Comparison of ENCODE assay signal across 8 cellular contexts in the genomic region with DNA sequence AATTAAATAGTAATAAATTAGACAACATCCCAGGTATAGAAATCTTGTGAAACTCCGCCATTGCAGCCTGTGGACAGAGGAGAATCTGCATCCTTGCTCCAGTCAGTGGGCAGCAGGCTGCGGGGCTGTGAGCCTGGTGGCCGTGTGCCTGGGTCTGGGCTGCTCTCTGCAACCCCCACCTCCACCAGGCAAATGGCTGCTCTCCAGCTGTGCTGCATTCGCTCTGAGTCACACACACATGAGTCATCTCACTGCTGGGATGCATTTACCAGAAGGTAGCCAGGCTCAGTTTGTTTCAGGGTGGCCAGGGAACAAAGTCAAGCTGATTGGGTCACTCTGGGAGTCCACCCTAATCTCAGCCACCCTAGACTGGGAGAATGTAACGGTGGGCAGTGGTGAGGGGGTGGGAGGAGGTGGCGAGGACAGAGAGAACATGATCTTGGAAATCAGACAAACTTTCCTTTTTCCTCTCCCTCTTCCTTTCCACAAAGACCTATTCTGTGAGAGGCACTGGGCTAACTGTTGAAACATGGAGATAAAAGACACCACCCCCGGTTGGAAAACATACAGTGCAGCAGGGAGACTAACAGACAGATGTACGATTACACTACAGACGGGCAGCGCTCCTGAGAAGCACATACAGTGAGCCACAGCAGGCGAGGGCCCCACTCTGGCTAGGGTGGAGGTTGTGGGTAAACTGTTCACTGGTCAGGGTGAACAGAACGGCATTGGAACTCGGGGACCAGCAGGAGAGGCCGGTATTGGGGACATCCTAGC. TPM values are rescaled to one million over a fixed set of nuclear protein-coding genes. Genes with fewer than 3 reads are reported as not detected.
DNase-seq lines count a peak whose midpoint lies in the region; ATAC-seq, FAIRE-seq and TF ChIP-seq lines count a peak whose summit lies in the region.

No MANE protein-coding gene starts in this region.

- peaks cover 43 to 45% of the 10 kb centered on the region in 2 experiments for H3K4me1 ChIP-seq in SK-N-SH (ENCODE audit: control insufficient read depth in 1 of 2, insufficient read depth in 2 of 2, low read depth in 1 of 2, low read length in 1 of 2)
- peaks cover 69% of the 10 kb centered on the region for H3K4me1 ChIP-seq in endothelial cell of umbilical vein (ENCODE audit: control insufficient read depth, extremely low read depth, insufficient read depth, low read length)
- H3K4me1 ChIP-seq in mesendoderm (ENCODE audit: control insufficient read depth, low read depth, low read length) = peaks cover 11% of the 10 kb centered on the region

- H2BK5ac ChIP-seq in mesendoderm (ENCODE audit: low read length) = peak overlapping the region; percentile 93

- no peaks in the 10 kb centered on the region for H3K27me3 Mint-ChIP-seq in stimulated activated naive CD8-positive, alpha-beta T cell treated with anti-CD3 and anti-CD28 coated beads, Interleukin-15, amount 100 ng/mL, for 72 hours

- peak overlapping the region; percentile 77 for H3K4me2 ChIP-seq in SK-N-SH
- peak overlapping the region; percentile 53 for H3K4me2 ChIP-seq in endothelial cell of umbilical vein (ENCODE audit: insufficient read depth, low read length)
- no peak overlapping the region for H3K4me2 ChIP-seq in mesendoderm (ENCODE audit: low read length)

- peak overlapping the region in 1 of 2 donors; percentile 56 for H3K27ac Mint-ChIP-seq in stimulated activated naive CD8-positive, alpha-beta T cell treated with anti-CD3 and anti-CD28 coated beads, Interleukin-15, amount 100 ng/mL, for 72 hours

- H3K4me1 Mint-ChIP-seq in stimulated activated naive CD8-positive, alpha-beta T cell treated with anti-CD3 and anti-CD28 coated beads, Interleukin-15, amount 100 ng/mL, for 72 hours = peaks cover 17% of the 10 kb centered on the region

- H3K9me3 ChIP-seq in SK-N-SH = no peaks in the 10 kb centered on the region
- H3K9me3 ChIP-seq in endothelial cell of umbilical vein (replicated peaks; ENCODE audit: control insufficient read depth, insufficient read depth, low read length) = no peaks in the 10 kb centered on the region

- no peaks in the 10 kb centered on the region for H3K9me3 Mint-ChIP-seq in stimulated activated naive CD8-positive, alpha-beta T cell treated with anti-CD3 and anti-CD28 coated beads, Interleukin-15, amount 100 ng/mL, for 72 hours

- POLR2A ChIA-PET in SK-N-SH (lab: Yijun Ruan, JAX) = no interaction called here
- POLR2A ChIA-PET in endothelial cell of umbilical vein (lab: Charles Lee) = interaction anchor here (1.0 kb wide), 1 partner anchor 32 kb away, joined by 3 read pairs; no protein-coding TSS in a partner anchor

- BruUV-seq in endothelial cell of umbilical vein (replicated peaks; lab: Mats Ljungman, UMichigan) = TSS peak; percentile 71

- TF ChIP-seq EP300 in SK-N-SH (IDR thresholded peaks at IDR 0.05; ENCODE audit: borderline replicate concordance in 1 of 2, low read depth in 1 of 2, low read length in 1 of 2) = peak in 1 of 2 experiments; percentile 88; a peak in 1 of 4 replicates

- peaks cover 55% of the 10 kb centered on the region for H3K79me2 ChIP-seq in SK-N-SH (ENCODE audit: insufficient read depth)
- peaks cover 44% of the 10 kb centered on the region for H3K79me2 ChIP-seq in endothelial cell of umbilical vein (ENCODE audit: control insufficient read depth, insufficient read depth, low read length)
- no peaks in the 10 kb centered on the region for H3K79me2 ChIP-seq in mesendoderm (ENCODE audit: control insufficient read depth, insufficient read depth, low read length)

- H3K9me2 ChIP-seq in SK-N-SH = no peaks in the 10 kb centered on the region

- peak overlapping the region; percentile 68 for H4K5ac ChIP-seq in mesendoderm (ENCODE audit: low read length)

- intact Hi-C loops in endothelial cell of umbilical vein (cut with micrococcal nuclease) = loop anchor here (10.0 kb wide), 1 partner anchor 477 kb away; a partner anchor contains a TSS

- peak overlapping the region; percentile 42 for H3K18ac ChIP-seq in mesendoderm (ENCODE audit: low read length)

- peaks cover 36% of the 10 kb centered on the region for H3F3A ChIP-seq in SK-N-SH (replicated peaks; ENCODE audit: insufficient read depth)

- peak overlapping the region; percentile 58 for H2AK5ac ChIP-seq in mesendoderm (ENCODE audit: low read length)

- peak; percentile 27 for TF ChIP-seq POLR2A in endothelial cell of umbilical vein (IDR thresholded peaks at IDR 0.05; ENCODE audit: low read depth, low read length)

- H3K9me1 ChIP-seq in endothelial cell of umbilical vein (replicated peaks; ENCODE audit: control insufficient read depth, extremely low read depth, insufficient read depth, low read length) = no peaks in the 10 kb centered on the region

- 4% methylated on average over 14 of the region's 14 CpGs for WGBS in SK-N-SH (ENCODE audit: low lambda C conversion rate)
- WGBS in mesendoderm (ENCODE audit: extremely low coverage, insufficient coverage, low lambda C conversion rate) = no CpG with 5 or more reads among the region's 14 CpGs

- peak overlapping the region; percentile 2 for H3K4me3 ChIP-seq in AG10803 (ENCODE audit: low read length)
- H3K4me3 ChIP-seq in SK-N-SH (ENCODE audit: low read depth in 2 of 2, low read length in 1 of 2) = peak overlapping the region in 1 of 2 experiments; percentile 35; a peak in 1 of 4 replicates
- H3K4me3 ChIP-seq in endothelial cell of umbilical vein (replicated peaks in 1 of 3; ENCODE audit: insufficient read depth in 1 of 3, low read depth in 1 of 3, low read length in 3 of 3) = no peak overlapping the region
- H3K4me3 ChIP-seq in mesendoderm (ENCODE audit: low read length) = no peak overlapping the region

- peak; percentile 93 for FAIRE-seq in endothelial cell of umbilical vein (lab: Jason Lieb, UNC)

- dilution Hi-C loops in endothelial cell of umbilical vein (cut with MboI; ENCODE audit: extremely low pct_ligation_motif_present, low sequenced_read_pairs) = no loop called here

- H3K23ac ChIP-seq in mesendoderm (ENCODE audit: low read length) = no peak overlapping the region

- peak overlapping the region; percentile 48 for H2BK120ac ChIP-seq in mesendoderm (ENCODE audit: low read depth, low read length)

- H3K79me1 ChIP-seq in mesendoderm (ENCODE audit: low read length) = peaks cover 5% of the 10 kb centered on the region

- no peak overlapping the region for H4K8ac ChIP-seq in mesendoderm (ENCODE audit: low read depth, low read length)

- peaks cover 42 to 51% of the 10 kb centered on the region in 2 experiments for H3K36me3 ChIP-seq in SK-N-SH (replicated peaks in 1 of 2; ENCODE audit: control insufficient read depth in 1 of 2, insufficient read depth in 2 of 2, low read length in 1 of 2)
- H3K36me3 ChIP-seq in endothelial cell of umbilical vein (ENCODE audit: control insufficient read depth in 2 of 2, extremely low read depth in 1 of 2, insufficient read depth in 2 of 2, low read length in 2 of 2) = peaks cover 13 to 15% of the 10 kb centered on the region in 2 experiments
- no peaks in the 10 kb centered on the region for H3K36me3 ChIP-seq in mesendoderm (ENCODE audit: control insufficient read depth, insufficient read depth, low read length)

- H3K9ac ChIP-seq in SK-N-SH = peak overlapping the region; percentile 64
- H3K9ac ChIP-seq in endothelial cell of umbilical vein (replicated peaks; ENCODE audit: extremely low read depth, insufficient read depth, low read length) = peak overlapping the region; percentile 65
- peak overlapping the region; percentile 57 for H3K9ac ChIP-seq in mesendoderm (ENCODE audit: low read length)

- H3K27me3 ChIP-seq in SK-N-SH (ENCODE audit: insufficient read depth) = no peaks in the 10 kb centered on the region
- no peaks in the 10 kb centered on the region for H3K27me3 ChIP-seq in endothelial cell of umbilical vein (ENCODE audit: control insufficient read depth in 2 of 2, insufficient read depth in 2 of 2, low read length in 2 of 2)
- no peaks in the 10 kb centered on the region for H3K27me3 ChIP-seq in mesendoderm (ENCODE audit: insufficient read depth, low read length, poor library complexity)

- CTCF ChIA-PET in SK-N-SH (lab: Yijun Ruan, JAX) = interaction anchor here (1.0 kb wide), 1 partner anchor 81 kb away, joined by 3 read pairs; no protein-coding TSS in a partner anchor
- CTCF ChIA-PET in endothelial cell of umbilical vein (lab: Charles Lee) = interaction anchor here (0.7 to 1.2 kb wide), 4 partner anchors 17 to 101 kb away, joined by 3 to 4 read pairs (median 3); a partner anchor contains a TSS

- H3K27ac ChIP-seq in SK-N-SH (ENCODE audit: low read depth in 2 of 2, low read length in 1 of 2) (peak overlapping the region; percentile 97 to 98), endothelial cell of umbilical vein (ENCODE audit: insufficient read depth, low read depth, low read length) (peak overlapping the region; percentile 97), mesendoderm (ENCODE audit: low read depth, low read length) (peak overlapping the region; percentile 92)

- 0 out of 2 replicates have a peak, but pooled peaks have one; percentile 13 for TF ChIP-seq RAD21 in SK-N-SH (IDR thresholded peaks at IDR 0.05; ENCODE audit: low read length)

- ATAC-seq in GM19023 (IDR thresholded peaks at IDR 0.05; ENCODE audit: unreplicated experiment) (peak; percentile 96), HG03432 (IDR thresholded peaks at IDR 0.05; ENCODE audit: unreplicated experiment) (peak; percentile 98)
- peak; percentile 86 for ATAC-seq in stimulated activated naive CD8-positive, alpha-beta T cell treated with anti-CD3 and anti-CD28 coated beads, Interleukin-15, amount 100 ng/mL, for 72 hours

- no peak overlapping the region for H3K4me3 Mint-ChIP-seq in stimulated activated naive CD8-positive, alpha-beta T cell treated with anti-CD3 and anti-CD28 coated beads, Interleukin-15, amount 100 ng/mL, for 72 hours

- H3K56ac ChIP-seq in mesendoderm (ENCODE audit: low read length) = peak overlapping the region; percentile 82

- DNase-seq in AG10803 (ENCODE audit: low read depth) = peak; percentile 94
- DNase-seq in SK-N-SH = peak; percentile 85
- peak; percentile 94 for DNase-seq in endothelial cell of umbilical vein (ENCODE audit: low read depth, low spot score)
- peak; percentile 97 for DNase-seq in mesendoderm
- peak; percentile 17 to 28 for DNase-seq in stimulated activated naive CD8-positive, alpha-beta T cell treated with anti-CD3 and anti-CD28 coated beads, Interleukin-15, amount 100 ng/mL, for 72 hours
- DNase-seq in GDM1 (lab: John Stamatoyannopoulos, UW) = no peak

- TF ChIP-seq CTCF in AG10803 (conservative IDR thresholded peaks at IDR 0.05; ENCODE audit: low read length) (0 out of 2 replicates have a peak, but pooled peaks have one; percentile 5), SK-N-SH (IDR thresholded peaks at IDR 0.05) (no peak), endothelial cell of umbilical vein (IDR thresholded peaks at IDR 0.05; ENCODE audit: extremely low read depth in 1 of 2, insufficient read depth in 1 of 2, low read depth in 1 of 2, low read length in 2 of 2) (no peak)

- H2AFZ ChIP-seq in SK-N-SH (ENCODE audit: low read depth) (no peak overlapping the region), endothelial cell of umbilical vein (ENCODE audit: low read depth, low read length) (no peak overlapping the region)

- H3K4ac ChIP-seq in mesendoderm (ENCODE audit: low read depth, low read length) = peak overlapping the region; percentile 79

- H4K20me1 ChIP-seq in SK-N-SH (ENCODE audit: insufficient read depth) (no peaks in the 10 kb centered on the region), endothelial cell of umbilical vein (replicated peaks; ENCODE audit: control insufficient read depth, extremely low read depth, insufficient read depth, low read length) (no peaks in the 10 kb centered on the region)

- no peak overlapping the region for H2BK15ac ChIP-seq in mesendoderm (replicated peaks; ENCODE audit: low read depth)

RNA-seq across cellular contexts. Expression of a gene that starts 59.2 kb away (rescaled TPM):
- polyA plus RNA-seq in SK-N-SH (2012; rRNA removed) (26.4 and 36.0 TPM in 2 replicates), endothelial cell of umbilical vein (79.5 and 85.7 TPM in 2 replicates)
- 23.9 and 25.6 TPM in 2 replicates for polyA plus RNA-seq in SK-N-SH (2012; cell fraction: cytosol; rRNA removed)
- 39.6 and 52.6 TPM in 2 replicates for polyA plus RNA-seq in SK-N-SH (2012; cell fraction: nucleus; rRNA removed)
- total RNA-seq in endothelial cell of umbilical vein = 85.9 and 98.6 TPM in 2 replicates
- polyA plus RNA-seq in endothelial cell of umbilical vein (2011; cell fraction: cytosol; rRNA removed) = 79.3 and 81.1 TPM in 2 replicates
- polyA plus RNA-seq in endothelial cell of umbilical vein (2011; cell fraction: nucleus; rRNA removed) = 129 and 133 TPM in 2 replicates
- 35.6 and 64.2 TPM in 2 replicates for polyA plus RNA-seq in endothelial cell of umbilical vein (2012)
- polyA minus RNA-seq in endothelial cell of umbilical vein = 123 and 155 TPM in 2 replicates
- polyA minus RNA-seq in endothelial cell of umbilical vein (2011; cell fraction: cytosol; rRNA and poly(A)+ RNA removed) = 11.6 TPM
- 51.9 and 71.3 TPM in 2 replicates for polyA minus RNA-seq in endothelial cell of umbilical vein (2011; cell fraction: nucleus; rRNA and poly(A)+ RNA removed)
- 39.3 TPM for polyA plus RNA-seq in mesendoderm (2013, experiment 1 of 2)
- 39.0 TPM for polyA plus RNA-seq in mesendoderm (2013, experiment 2 of 2)
